In the genomic region with DNA sequence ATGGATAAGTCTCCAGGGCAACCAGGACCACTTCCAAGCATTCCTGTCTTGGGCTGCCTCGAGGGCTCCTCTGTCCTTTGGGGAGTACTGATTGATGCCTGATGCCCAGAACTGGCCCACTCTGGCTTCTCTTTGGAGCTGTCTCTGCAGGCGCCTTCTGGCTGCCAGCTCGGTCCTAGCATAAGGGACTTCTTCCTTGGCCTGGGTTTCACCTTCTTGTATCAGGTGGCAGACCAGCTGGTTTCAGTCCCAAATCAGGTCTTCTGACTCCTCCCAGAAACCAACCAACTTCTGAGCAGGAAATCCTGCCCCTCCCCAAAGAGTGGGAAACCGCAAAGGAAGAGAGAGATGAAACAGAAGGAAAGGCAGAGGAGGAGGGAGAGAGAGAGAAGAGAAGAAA, we compare ENCODE assay signal across 13 cellular contexts. TPM values are rescaled to one million over a fixed set of nuclear protein-coding genes. Genes with fewer than 3 reads are reported as not detected.
DNase-seq lines count a peak whose midpoint lies in the region; ATAC-seq and TF ChIP-seq lines count a peak whose summit lies in the region.
"Had no signal": no experiment of that assay in that cellular context is flagged by ENCODE, and none has a peak within 500 bp of the region (broad histone marks: within the 10 kb centered on the region; RNA-seq: fewer than 3 reads in every experiment).

No MANE protein-coding gene starts in this region.

- CTCF ChIA-PET in activated CD4-positive, alpha-beta T cell treated with anti-CD3 and anti-CD28 coated beads for 36 hours (lab: Charles Lee): interaction anchor here (0.7 to 2.5 kb wide), 8 partner anchors 59 to 119 kb away, joined by 3 to 8 read pairs (median 3); a partner anchor contains a TSS

- no peak for TF ChIP-seq CTCF in lower leg skin (IDR thresholded peaks at IDR 0.05)

- intact Hi-C loops in activated CD4-positive, alpha-beta T cell treated with anti-CD3 and anti-CD28 coated beads for 36 hours (cut with DNase I, micrococcal nuclease): no loop called here
- intact Hi-C loops in lower leg skin (cut with DNase I; ENCODE audit: low total_unique reads): no loop called here

- WGBS in lower leg skin, 2 donors: 67 to 78% methylated on average over 4 of the region's 4 CpGs

- peaks cover 44% of the 10 kb centered on the region for H3K4me1 Mint-ChIP-seq in activated CD4-positive, alpha-beta T cell treated with anti-CD3 and anti-CD28 coated beads for 36 hours
- H3K4me1 Mint-ChIP-seq in T-helper 17 cell: peaks cover 30% of the 10 kb centered on the region

- no peaks in the 10 kb centered on the region for H3K36me3 Mint-ChIP-seq in activated CD4-positive, alpha-beta T cell treated with anti-CD3 and anti-CD28 coated beads for 36 hours (ENCODE audit: low read depth)
- no peaks in the 10 kb centered on the region for H3K36me3 Mint-ChIP-seq in T-helper 17 cell (ENCODE audit: low read depth)
- H3K36me3 Mint-ChIP-seq: brain had no signal

- POLR2A ChIA-PET in activated CD4-positive, alpha-beta T cell treated with anti-CD3 and anti-CD28 coated beads for 36 hours (lab: Charles Lee): no interaction called here

- peak overlapping the region; percentile 45 for H3K4me3 Mint-ChIP-seq in activated CD4-positive, alpha-beta T cell treated with anti-CD3 and anti-CD28 coated beads for 36 hours
- H3K4me3 Mint-ChIP-seq in T-helper 17 cell: peak overlapping the region; percentile 87
- H3K4me3 Mint-ChIP-seq: brain; stimulated activated naive CD8-positive, alpha-beta T cell treated with anti-CD3 and anti-CD28 coated beads, Interleukin-15, Interleukin-2, amounts not matched to agents 100 ng/mL and 50 ng/mL, for 24 hours had no signal

- DNase-seq in activated CD4-positive, alpha-beta T cell treated with anti-CD3 and anti-CD28 coated beads for 36 hours: peak; percentile 52
- DNase-seq in activated CD4-positive, alpha-beta T cell treated with anti-CD3 and anti-CD28 coated beads for 1 hour: no peak
- DNase-seq in T-helper 17 cell: peak in 2 of 3 donors; percentile 12 to 15
- DNase-seq in medulla oblongata (ENCODE audit: extremely low spot score): peak; percentile 42
- DNase-seq in lower leg skin (ENCODE audit: low spot score in 2 of 2): no peak
- DNase-seq: NCI-H345 had no signal

- no peaks in the 10 kb centered on the region for H3K9me3 Mint-ChIP-seq in activated CD4-positive, alpha-beta T cell treated with anti-CD3 and anti-CD28 coated beads for 36 hours (ENCODE audit: low read depth)
- H3K9me3 Mint-ChIP-seq: stimulated activated naive CD8-positive, alpha-beta T cell treated with anti-CD3 and anti-CD28 coated beads, Interleukin-15, Interleukin-2, amounts not matched to agents 100 ng/mL and 50 ng/mL, for 24 hours had no signal

- H3K27me3 Mint-ChIP-seq in activated CD4-positive, alpha-beta T cell treated with anti-CD3 and anti-CD28 coated beads for 36 hours: no peaks in the 10 kb centered on the region
- no peaks in the 10 kb centered on the region for H3K27me3 Mint-ChIP-seq in T-helper 17 cell

- peak; percentile 87 for ATAC-seq in activated CD4-positive, alpha-beta T cell treated with anti-CD3 and anti-CD28 coated beads for 36 hours
- peak; percentile 84 for ATAC-seq in GM21447 (IDR thresholded peaks at IDR 0.05; ENCODE audit: unreplicated experiment)
- peak; percentile 90 for ATAC-seq in T-helper 17 cell
- ATAC-seq in GM21360 (IDR thresholded peaks at IDR 0.05; ENCODE audit: unreplicated experiment): no peak
- no peak for ATAC-seq in GM19023 (IDR thresholded peaks at IDR 0.05; ENCODE audit: unreplicated experiment)

- H3K27ac Mint-ChIP-seq in activated CD4-positive, alpha-beta T cell treated with anti-CD3 and anti-CD28 coated beads for 36 hours: peak overlapping the region; percentile 52
- peak overlapping the region; percentile 95 for H3K27ac Mint-ChIP-seq in T-helper 17 cell
- H3K27ac Mint-ChIP-seq: stimulated activated naive CD8-positive, alpha-beta T cell treated with anti-CD3 and anti-CD28 coated beads, Interleukin-15, Interleukin-2, amounts not matched to agents 100 ng/mL and 50 ng/mL, for 24 hours had no signal

- H3K4me3 ChIP-seq in lower leg skin (ENCODE audit: low read depth, poor library complexity, severe bottlenecking): no peak overlapping the region

- H3K9me3 ChIP-seq in T-helper 17 cell (ENCODE audit: control insufficient read depth, low read length, poor library complexity, severe bottlenecking): no peaks in the 10 kb centered on the region
- H3K9me3 ChIP-seq: neutrophil had no signal

- TF ChIP-seq POLR2A in lower leg skin (IDR thresholded peaks at IDR 0.05): no peak

RNA-seq across cellular contexts. Expression of a gene that starts 10.6 kb away (rescaled TPM):
- total RNA-seq in activated CD4-positive, alpha-beta T cell treated with anti-CD3 and anti-CD28 coated beads for 36 hours: 10 to 100 TPM; 21.9 to 22.8 TPM
- 10 to 100 TPM in 1 of 2 donors, 1 to 10 TPM in 1; 6.6 to 13.5 TPM for total RNA-seq in T-helper 17 cell
- 10 to 100 TPM in 3 of 4 donors, 1 to 10 TPM in 1; 4.9 to 68.7 (median 30.5) TPM for total RNA-seq in lower leg skin

RNA-seq across cellular contexts. Expression of a gene that starts 18.8 kb away (rescaled TPM):
- total RNA-seq in activated CD4-positive, alpha-beta T cell treated with anti-CD3 and anti-CD28 coated beads for 36 hours: 1 to 10 TPM; 4.5 to 5.7 TPM
- total RNA-seq in T-helper 17 cell: 1 to 10 TPM; 1.2 to 4.0 TPM
- total RNA-seq in lower leg skin: 100 to 1,000 TPM in 1 of 4 donors, 10 to 100 TPM in 3; 37.1 to 166 (median 55.9) TPM
- total RNA-seq: Daoy had no signal

RNA-seq across cellular contexts. Expression of a gene that starts 33.6 kb away (rescaled TPM):
- 1 to 10 TPM; 3.1 to 4.2 TPM for total RNA-seq in activated CD4-positive, alpha-beta T cell treated with anti-CD3 and anti-CD28 coated beads for 36 hours
- 1 to 10 TPM in 1 of 2 donors, under 1 TPM in 1; 0.37 to 1.1 TPM for total RNA-seq in T-helper 17 cell
- 100 to 1,000 TPM in 3 of 4 donors, 10 to 100 TPM in 1; 70.0 to 181 (median 123) TPM for total RNA-seq in lower leg skin

Comparison
In these comparisons a context has a peak if more than half of its experiments do, and no peak if none do; other contexts are left out.
1. DNase-seq: peak in activated CD4-positive, alpha-beta T cell treated with anti-CD3 and anti-CD28 coated beads for 36 hours (single experiment), T-helper 17 cell (2 of 3) and medulla oblongata (single experiment); none in activated CD4-positive, alpha-beta T cell treated with anti-CD3 and anti-CD28 coated beads for 1 hour (single experiment) and lower leg skin (0 of 2).
2. ATAC-seq: peak in activated CD4-positive, alpha-beta T cell treated with anti-CD3 and anti-CD28 coated beads for 36 hours (single experiment), GM21447 (single experiment) and T-helper 17 cell (single experiment); none in GM21360 (single experiment) and GM19023 (single experiment).
3. RNA of a gene that starts 18.8 kb away (total RNA-seq): 37.1 to 166 TPM in lower leg skin; 4.5 to 5.7 TPM in activated CD4-positive, alpha-beta T cell treated with anti-CD3 and anti-CD28 coated beads for 36 hours and 1.2 to 4.0 TPM in T-helper 17 cell; every median in the first group is over 4 times any median in the second.
4. RNA of a gene that starts 33.6 kb away (total RNA-seq): 70.0 to 181 TPM in lower leg skin; 3.1 to 4.2 TPM in activated CD4-positive, alpha-beta T cell treated with anti-CD3 and anti-CD28 coated beads for 36 hours and 0.37 to 1.1 TPM in T-helper 17 cell; every median in the first group is over 10 times any median in the second.